Comparison of ENCODE assay signal across 8 cellular contexts in genomic region chrX:152958524-152959465, GRCh38. TPM values are rescaled to one million over a fixed set of nuclear protein-coding genes. Genes with fewer than 3 reads are reported as not detected.
A peak's percentile ranks its signal among the peaks of the same experiment; 100 is the strongest.
DNase-seq lines count a peak whose midpoint lies in the region; ATAC-seq and TF ChIP-seq lines count a peak whose summit lies in the region.

No MANE protein-coding gene starts in this region.

- peaks cover 97% of the 10 kb centered on the region for H3K27me3 ChIP-seq in BLaER1
- no peaks in the 10 kb centered on the region for H3K27me3 ChIP-seq in left lung

- H3K27ac ChIP-seq in BLaER1 (peak overlapping the region; percentile 68), left lung (peak overlapping the region; percentile 57 to 67)

- H3K9ac ChIP-seq in BLaER1: peak overlapping the region; percentile 35; the same call in 1 of the 2 replicates

- ATAC-seq in GM19328 (IDR thresholded peaks at IDR 0.05; ENCODE audit: unreplicated experiment) (peak; percentile 77), HG03469 (IDR thresholded peaks at IDR 0.05; ENCODE audit: unreplicated experiment) (peak; percentile 87), left lung (peak; percentile 96)

- H3K4me1 ChIP-seq in BLaER1: peaks cover 7% of the 10 kb centered on the region
- peaks cover 0 to 5% of the 10 kb centered on the region in 2 donors for H3K4me1 ChIP-seq in left lung

- H4K20me1 ChIP-seq in BLaER1: peaks cover 27% of the 10 kb centered on the region; the same call in 1 of the 2 replicates

- H3K9me3 ChIP-seq in BLaER1 (no peaks in the 10 kb centered on the region), left lung (no peaks in the 10 kb centered on the region)

- H3K4me2 ChIP-seq in BLaER1: peak overlapping the region; percentile 73

- DNase-seq in NCI-H526 treated with DMSO at 0.1 percent for 48 hours (lab: John Stamatoyannopoulos, UW): peak; percentile 64
- DNase-seq in activated CD4-positive, alpha-beta T cell treated with anti-CD3 and anti-CD28 coated beads, Interleukin-2, amount 50 U/mL, for 1 hour: peak; percentile 88
- DNase-seq in dedifferentiated amniotic fluid mesenchymal stem cell (ENCODE audit: extremely low spot score): peak; percentile 77
- DNase-seq in left lung: peak; percentile 86 to 90
- DNase-seq in stimulated activated CD4-positive, alpha-beta T cell treated with anti-CD3 and anti-CD28 coated beads, Interleukin-4, amount 100 ng/mL, for 1 hour: peak; percentile 87

- TF ChIP-seq CTCF in left lung (IDR thresholded peaks at IDR 0.05): peak; percentile 89

- peak overlapping the region; percentile 56 for H3K4me3 ChIP-seq in BLaER1
- H3K4me3 ChIP-seq in left lung: peak overlapping the region in 1 of 2 donors; percentile 29

- H3K36me3 ChIP-seq in BLaER1 (no peaks in the 10 kb centered on the region), left lung (no peaks in the 10 kb centered on the region)

- intact Hi-C loops in left lung (cut with DNase I): no loop called here

RNA-seq across cellular contexts. Expression of gene PNMA5, which starts 35.1 kb away (rescaled TPM):
- total RNA-seq in left lung: not detected
